30 cellular contexts compared by ENCODE assay signal in the genomic region with DNA sequence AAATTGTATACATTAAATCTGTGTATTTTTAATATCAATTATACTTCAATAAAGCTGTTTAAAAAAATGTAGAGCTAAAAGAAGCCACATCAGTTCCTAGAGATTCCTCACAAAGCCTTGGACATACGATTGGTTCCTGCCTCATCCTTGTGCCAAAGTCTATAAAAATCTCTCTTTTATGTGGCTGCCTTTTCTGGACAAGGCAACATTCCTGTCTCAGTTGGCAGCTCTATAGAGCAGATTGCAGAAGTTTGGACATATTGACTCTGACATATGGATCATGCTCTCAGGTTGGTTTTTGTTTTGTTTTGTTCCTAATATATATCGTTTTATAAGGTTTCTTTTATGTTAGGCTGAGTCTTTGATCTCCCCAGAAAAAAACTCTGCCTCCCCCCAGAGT.
"Had no signal": no experiment of that assay in that cellular context is flagged by ENCODE, and none has a peak within 500 bp of the region (broad histone marks: within the 10 kb centered on the region; RNA-seq: fewer than 3 reads in every experiment).

No MANE protein-coding gene starts in this region.

- H3K9me3 Mint-ChIP-seq: activated B cell treated with CpG ODN at 0.5 μM for 24 hours; activated CD8-positive, alpha-beta T cell treated with anti-CD3 and anti-CD28 coated beads for 36 hours; activated naive CD4-positive, alpha-beta T cell treated with anti-CD3 and anti-CD28 coated beads, Interleukin-2, amount 10 ng/mL, durations not matched to agents 7 days and 5 days; activated naive CD4-positive, alpha-beta T cell treated with anti-CD3 and anti-CD28 coated beads, Interleukin-2, amount 50 U/mL, for 72 hours; activated naive CD8-positive, alpha-beta T cell treated with anti-CD3 and anti-CD28 coated beads, Interleukin-2, amount 10 ng/mL, durations not matched to agents 7 days and 5 days; activated T-cell treated with anti-CD3 and anti-CD28 coated beads, Interleukin-2, amount 50 U/mL, for 4 hours; activated T-helper 2 cell treated with anti-CD3 and anti-CD28 coated beads, Interferon-gamma antibody, Interleukin-2, Interleukin-4, amounts not matched to agents 10 μg/mL and 5 μg/mL and 100 μg/mL, durations not matched to agents 14 hours and 24 hours and 36 hours; central memory CD8-positive, alpha-beta T cell; effector memory CD8-positive, alpha-beta T cell; T-helper 2 cell treated with Interferon-gamma antibody and Interleukin-4, amounts not matched to agents 5 μg/mL and 100 μg/mL, for 36 hours had no signal

- H3K4me1 ChIP-seq: esophagus muscularis mucosa, foreskin keratinocyte, gastrocnemius medialis, heart left ventricle had no signal

- H3K4me3 ChIP-seq: esophagus muscularis mucosa, gastrocnemius medialis, heart left ventricle had no signal

- H3K4me1 Mint-ChIP-seq: activated B cell treated with CpG ODN at 0.5 μM for 24 hours; activated naive CD4-positive, alpha-beta T cell treated with anti-CD3 and anti-CD28 coated beads, Interleukin-2, amount 10 ng/mL, durations not matched to agents 7 days and 5 days; activated naive CD8-positive, alpha-beta T cell treated with anti-CD3 and anti-CD28 coated beads, Interleukin-2, amount 10 ng/mL, durations not matched to agents 7 days and 5 days; central memory CD8-positive, alpha-beta T cell; T-helper 17 cell had no signal

- DNase-seq: activated B cell treated with CpG ODN at 0.5 μM for 24 hours; activated CD4-positive, alpha-beta T cell treated with anti-CD3 and anti-CD28 coated beads for 48 hours; activated CD4-positive, alpha-beta T cell treated with anti-CD3 and anti-CD28 coated beads, Interleukin-2, amount 50 U/mL, for 1 hour; activated CD4-positive, alpha-beta T cell treated with anti-CD3 and anti-CD28 coated beads, Interleukin-2, amount 50 U/mL, for 48 hours; activated CD8-positive, alpha-beta memory T cell treated with anti-CD3 and anti-CD28 coated beads for 24 hours; activated CD8-positive, alpha-beta T cell treated with anti-CD3 and anti-CD28 coated beads for 36 hours; activated effector memory CD4-positive, alpha-beta T cell treated with anti-CD3 and anti-CD28 coated beads, Interleukin-2, amount 50 U/mL, for 16 hours; activated naive CD4-positive, alpha-beta T cell; activated naive CD4-positive, alpha-beta T cell treated with anti-CD3 and anti-CD28 coated beads, Interleukin-2, amount 10 ng/mL, durations not matched to agents 7 days and 5 days; activated naive CD8-positive, alpha-beta T cell treated with anti-CD3 and anti-CD28 coated beads, Interleukin-2, amount 10 ng/mL, durations not matched to agents 7 days and 5 days; activated T-cell treated with anti-CD3 and anti-CD28 coated beads, Interleukin-2, amount 50 U/mL, for 4 hours; brain microvascular endothelial cell; cortex of kidney; dermis blood vessel endothelial cell; effector CD4-positive, alpha-beta T cell; effector memory CD8-positive, alpha-beta T cell; erythroblast; foreskin keratinocyte; gastrocnemius medialis; glutamatergic neuron; heart left ventricle; T-helper 17 cell; T1000; WERI-Rb-1 had no signal

- H3K36me3 Mint-ChIP-seq: activated naive CD4-positive, alpha-beta T cell treated with anti-CD3 and anti-CD28 coated beads, Interleukin-2, amount 10 ng/mL, durations not matched to agents 7 days and 5 days; activated naive CD4-positive, alpha-beta T cell treated with anti-CD3 and anti-CD28 coated beads, Interleukin-2, amount 50 U/mL, for 72 hours; activated naive CD8-positive, alpha-beta T cell treated with anti-CD3 and anti-CD28 coated beads, Interleukin-2, amount 10 ng/mL, durations not matched to agents 7 days and 5 days had no signal

- H3K27ac Mint-ChIP-seq: activated B cell treated with CpG ODN at 0.5 μM for 24 hours; activated CD8-positive, alpha-beta T cell treated with anti-CD3 and anti-CD28 coated beads for 36 hours; activated naive CD4-positive, alpha-beta T cell treated with anti-CD3 and anti-CD28 coated beads, Interleukin-2, amount 10 ng/mL, durations not matched to agents 7 days and 5 days; activated naive CD4-positive, alpha-beta T cell treated with anti-CD3 and anti-CD28 coated beads, Interleukin-2, amount 50 U/mL, for 72 hours; activated naive CD8-positive, alpha-beta T cell treated with anti-CD3 and anti-CD28 coated beads, Interleukin-2, amount 10 ng/mL, durations not matched to agents 7 days and 5 days; activated T-helper 2 cell treated with anti-CD3 and anti-CD28 coated beads, Interferon-gamma antibody, Interleukin-2, Interleukin-4, amounts not matched to agents 10 μg/mL and 5 μg/mL and 100 μg/mL, durations not matched to agents 14 hours and 24 hours and 36 hours; effector memory CD8-positive, alpha-beta T cell; T-helper 17 cell; T-helper 2 cell treated with Interferon-gamma antibody and Interleukin-4, amounts not matched to agents 5 μg/mL and 100 μg/mL, for 36 hours had no signal

- H3K27me3 ChIP-seq: brain microvascular endothelial cell, foreskin keratinocyte, gastrocnemius medialis had no signal

- H3K27me3 Mint-ChIP-seq: activated naive CD4-positive, alpha-beta T cell treated with anti-CD3 and anti-CD28 coated beads, Interleukin-2, amount 10 ng/mL, durations not matched to agents 7 days and 5 days had no signal

- H3K36me3 ChIP-seq: brain microvascular endothelial cell, esophagus muscularis mucosa, gastrocnemius medialis, heart left ventricle, WERI-Rb-1 had no signal

- H3K27ac ChIP-seq: brain microvascular endothelial cell, esophagus muscularis mucosa, foreskin keratinocyte, gastrocnemius medialis, heart left ventricle, WERI-Rb-1 had no signal

- H3K9me3 ChIP-seq: esophagus muscularis mucosa, gastrocnemius medialis, heart left ventricle had no signal

- H3K4me3 Mint-ChIP-seq: activated B cell treated with CpG ODN at 0.5 μM for 24 hours; activated CD8-positive, alpha-beta T cell treated with anti-CD3 and anti-CD28 coated beads for 36 hours; activated naive CD4-positive, alpha-beta T cell treated with anti-CD3 and anti-CD28 coated beads, Interleukin-2, amount 10 ng/mL, durations not matched to agents 7 days and 5 days; activated naive CD8-positive, alpha-beta T cell treated with anti-CD3 and anti-CD28 coated beads, Interleukin-2, amount 10 ng/mL, durations not matched to agents 7 days and 5 days; activated T-cell treated with anti-CD3 and anti-CD28 coated beads, Interleukin-2, amount 50 U/mL, for 4 hours; central memory CD8-positive, alpha-beta T cell; effector memory CD8-positive, alpha-beta T cell; T-helper 17 cell; T-helper 2 cell treated with Interferon-gamma antibody and Interleukin-4, amounts not matched to agents 5 μg/mL and 100 μg/mL, for 36 hours had no signal

- ATAC-seq: activated CD4-positive, CD25-positive, alpha-beta regulatory T cell treated with anti-CD3 and anti-CD28 coated beads, Interleukin-2, amount 50 U/mL, for 24 hours; activated CD8-positive, alpha-beta T cell treated with anti-CD3 and anti-CD28 coated beads for 36 hours; activated naive CD4-positive, alpha-beta T cell treated with anti-CD3 and anti-CD28 coated beads, Interleukin-2, amount 50 U/mL, for 72 hours; activated T-cell treated with anti-CD3 and anti-CD28 coated beads, Interleukin-2, amount 50 U/mL, for 4 hours; effector memory CD8-positive, alpha-beta T cell; foreskin keratinocyte; gastrocnemius medialis; heart left ventricle; T-helper 17 cell had no signal
